ENCODE assay signal across 10 cellular contexts in genomic region chr7:155805826-155806095, GRCh38. TPM values are rescaled to one million over a fixed set of nuclear protein-coding genes. Genes with fewer than 3 reads are reported as not detected.
A peak's percentile ranks its signal among the peaks of the same experiment; 100 is the strongest.
DNase-seq lines count a peak whose midpoint lies in the region; ATAC-seq and TF ChIP-seq lines count a peak whose summit lies in the region.
"Had no signal": no experiment of that assay in that cellular context is flagged by ENCODE, and none has a peak within 500 bp of the region (broad histone marks: within the 10 kb centered on the region; RNA-seq: fewer than 3 reads in every experiment).

No MANE protein-coding gene starts in this region.

- DNase-seq in stimulated activated naive CD8-positive, alpha-beta T cell treated with anti-CD3 and anti-CD28 coated beads, Interleukin-15, amount 100 ng/mL, for 72 hours = no peak
- no peak for DNase-seq in stimulated activated naive CD8-positive, alpha-beta T cell treated with anti-CD3 and anti-CD28 coated beads, Interleukin-15, Interleukin-2, amounts not matched to agents 100 U/mL and 50 U/mL, for 24 hours
- no peak for DNase-seq in endodermal cell
- DNase-seq in nucleus accumbens (lab: John Stamatoyannopoulos, UW) = no peak
- DNase-seq in globus pallidus (ENCODE audit: low spot score) = no peak
- DNase-seq in activated naive CD4-positive, alpha-beta T cell treated with Interleukin-2 at 50 U/mL for 16 hours = no peak
- DNase-seq: activated B cell treated with CpG ODN at 0.5 μM for 24 hours had no signal

- H3K9me3 Mint-ChIP-seq in stimulated activated naive CD8-positive, alpha-beta T cell treated with anti-CD3 and anti-CD28 coated beads, Interleukin-15, amount 100 ng/mL, for 72 hours = no peaks in the 10 kb centered on the region
- H3K9me3 Mint-ChIP-seq in endodermal cell = peaks cover 4% of the 10 kb centered on the region
- H3K9me3 Mint-ChIP-seq: activated B cell treated with CpG ODN at 0.5 μM for 24 hours; activated naive CD4-positive, alpha-beta T cell treated with anti-CD3 and anti-CD28 coated beads, Interleukin-2, amount 10 ng/mL, durations not matched to agents 7 days and 5 days had no signal

- peaks cover 46% of the 10 kb centered on the region for H3K4me1 Mint-ChIP-seq in stimulated activated naive CD8-positive, alpha-beta T cell treated with anti-CD3 and anti-CD28 coated beads, Interleukin-15, amount 100 ng/mL, for 72 hours
- peaks cover 10% of the 10 kb centered on the region for H3K4me1 Mint-ChIP-seq in endodermal cell

- no peak for TF ChIP-seq EP300 in neural cell (conservative IDR thresholded peaks at IDR 0.05; ENCODE audit: poor library complexity, severe bottlenecking)

- no peak overlapping the region for H2AFZ ChIP-seq in neural cell (ENCODE audit: low read depth, low read length)

- H3K4me3 ChIP-seq in endodermal cell (ENCODE audit: low read length) (no peak overlapping the region), neural cell (ENCODE audit: low read length) (peak overlapping the region; percentile 69)

- H3K4me2 ChIP-seq in neural cell (ENCODE audit: low read length) = peak overlapping the region; percentile 60

- H3K9me3 ChIP-seq in endodermal cell (ENCODE audit: control insufficient read depth, low read length) (no peaks in the 10 kb centered on the region), neural cell (ENCODE audit: low read length) (no peaks in the 10 kb centered on the region)

- no peak for TF ChIP-seq RAD21 in neural cell (conservative IDR thresholded peaks at IDR 0.05)

- WGBS in endodermal cell (ENCODE audit: insufficient coverage in 1 of 2, insufficient read length in 1 of 2), 2 experiments = 5 to 24% methylated on average over 4 to 18 of the region's 18 CpGs

- TF ChIP-seq CTCF in endodermal cell (conservative IDR thresholded peaks at IDR 0.05) = no peak
- no peak for TF ChIP-seq CTCF in neural cell (IDR thresholded peaks at IDR 0.05; ENCODE audit: poor library complexity, severe bottlenecking)

- H3K27me3 Mint-ChIP-seq in stimulated activated naive CD8-positive, alpha-beta T cell treated with anti-CD3 and anti-CD28 coated beads, Interleukin-15, amount 100 ng/mL, for 72 hours = peaks cover 90% of the 10 kb centered on the region
- peaks cover 71% of the 10 kb centered on the region for H3K27me3 Mint-ChIP-seq in endodermal cell (ENCODE audit: insufficient read depth)

- no peak overlapping the region for H3K27ac ChIP-seq in endodermal cell (ENCODE audit: low read depth, low read length)
- H3K27ac ChIP-seq in neural cell (ENCODE audit: low read length) = no peak overlapping the region

- no peaks in the 10 kb centered on the region for H3F3A ChIP-seq in neural cell (ENCODE audit: insufficient read depth, low read length, poor library complexity, severe bottlenecking)

- peaks cover 6% of the 10 kb centered on the region for H3K4me1 ChIP-seq in endodermal cell (ENCODE audit: control insufficient read depth, insufficient read depth, low read length)

- H3K9me2 ChIP-seq in neural cell (ENCODE audit: insufficient read depth, low read length) = no peaks in the 10 kb centered on the region

- H3K36me3 Mint-ChIP-seq in endodermal cell (ENCODE audit: low read depth) = no peaks in the 10 kb centered on the region

- peak; percentile 31 for ATAC-seq in stimulated activated naive CD8-positive, alpha-beta T cell treated with anti-CD3 and anti-CD28 coated beads, Interleukin-15, amount 100 ng/mL, for 72 hours
- ATAC-seq in stimulated activated naive CD8-positive, alpha-beta T cell treated with anti-CD3 and anti-CD28 coated beads, Interleukin-15, Interleukin-2, amounts not matched to agents 100 U/mL and 50 U/mL, for 24 hours = no peak
- no peak for ATAC-seq in HG03565 (IDR thresholded peaks at IDR 0.05; ENCODE audit: unreplicated experiment)

- H3K9ac ChIP-seq in endodermal cell (ENCODE audit: extremely low read depth, low read length, poor library complexity, severe bottlenecking) (peak overlapping the region; percentile 25), neural cell (ENCODE audit: low read length) (peak overlapping the region; percentile 48)

- no peak overlapping the region for H3K27ac Mint-ChIP-seq in stimulated activated naive CD8-positive, alpha-beta T cell treated with anti-CD3 and anti-CD28 coated beads, Interleukin-15, amount 100 ng/mL, for 72 hours
- no peak overlapping the region for H3K27ac Mint-ChIP-seq in endodermal cell
- H3K27ac Mint-ChIP-seq: activated B cell treated with CpG ODN at 0.5 μM for 24 hours had no signal

- H3K4me3 Mint-ChIP-seq in stimulated activated naive CD8-positive, alpha-beta T cell treated with anti-CD3 and anti-CD28 coated beads, Interleukin-15, amount 100 ng/mL, for 72 hours = peak overlapping the region in 1 of 2 donors; percentile 57
- peak overlapping the region; percentile 60 for H3K4me3 Mint-ChIP-seq in endodermal cell

- no peaks in the 10 kb centered on the region for H3K79me2 ChIP-seq in neural cell (replicated peaks; ENCODE audit: insufficient read depth, low read length)

- H4K20me1 ChIP-seq in neural cell (ENCODE audit: insufficient read depth) = no peaks in the 10 kb centered on the region

- no peaks in the 10 kb centered on the region for H3K36me3 ChIP-seq in endodermal cell (ENCODE audit: control insufficient read depth, insufficient read depth, low read length)
- H3K36me3 ChIP-seq in neural cell (ENCODE audit: insufficient read depth, low read length) = no peaks in the 10 kb centered on the region

- H3K27me3 ChIP-seq in endodermal cell (ENCODE audit: control insufficient read depth, insufficient read depth, low read length, poor library complexity, severe bottlenecking) = peaks cover 86% of the 10 kb centered on the region
- H3K27me3 ChIP-seq in neural cell (ENCODE audit: insufficient read depth, low read depth, low read length) = peaks cover 98% of the 10 kb centered on the region

TF ChIP-seq in neural cell, 6 proteins besides CTCF, POLR2A, EP300 and RAD21:
- TF ChIP-seq TAF1 (IDR thresholded peaks at IDR 0.05; ENCODE audit: low read depth) (no peak), REST (IDR thresholded peaks at IDR 0.05; ENCODE audit: borderline replicate concordance) (no peak), EZH2 (IDR thresholded peaks at IDR 0.05; ENCODE audit: borderline replicate concordance, insufficient read depth, low read length, poor library complexity, severe bottlenecking) (no peak), SMC3 (conservative IDR thresholded peaks at IDR 0.05; ENCODE audit: poor library complexity) (no peak), MXI1 (conservative IDR thresholded peaks at IDR 0.05; ENCODE audit: poor library complexity, severe bottlenecking) (no peak), POLR2AphosphoS5 (IDR thresholded peaks at IDR 0.05) (no peak)

RNA-seq across cellular contexts. Expression of gene SHH, which starts 6.5 kb away (rescaled TPM):
- 1 to 10 TPM in 1 of 2 donors, under 1 TPM in 1; 0.99 to 1.6 TPM for total RNA-seq in endodermal cell
- 0.93 TPM for polyA plus RNA-seq in endodermal cell (2013, experiment 1 of 2)
- 0.41 TPM for polyA plus RNA-seq in endodermal cell (2013, experiment 2 of 2)
- 1.2 and 1.5 TPM in 2 replicates for polyA plus RNA-seq in neural cell
- polyA minus RNA-seq in neural cell = 1.7 and 2.0 TPM in 2 replicates
- total RNA-seq: activated B cell treated with CpG ODN at 0.5 μM for 24 hours had no signal
